Comparison of ENCODE assay signal across 18 cellular contexts in genomic region chr2:182977463-182977862, GRCh38.
A peak's percentile ranks its signal among the peaks of the same experiment; 100 is the strongest.
DNase-seq lines count a peak whose midpoint lies in the region; ATAC-seq and TF ChIP-seq lines count a peak whose summit lies in the region.
"Had no signal": no experiment of that assay in that cellular context is flagged by ENCODE, and none has a peak within 500 bp of the region (broad histone marks: within the 10 kb centered on the region; RNA-seq: fewer than 3 reads in every experiment).

No MANE protein-coding gene starts in this region.

- H3K4me3 Mint-ChIP-seq in endothelial cell (ENCODE audit: unreplicated experiment), result no peak overlapping the region
- H3K4me3 Mint-ChIP-seq in stimulated activated effector memory CD8-positive, alpha-beta T cell treated with anti-CD3 and anti-CD28 coated beads, Interleukin-12 subunit alpha, Interleukin-12 subunit beta, amount 100 ng/mL, for 72 hours, result no peak overlapping the region
- H3K4me3 Mint-ChIP-seq: activated CD4-positive, alpha-beta memory T cell treated with anti-CD3 and anti-CD28 coated beads for 36 hours; naive thymus-derived CD8-positive, alpha-beta T cell had no signal

- no peak for DNase-seq in endothelial cell (ENCODE audit: low spot score)
- no peak for DNase-seq in dedifferentiated amniotic fluid mesenchymal stem cell (ENCODE audit: extremely low spot score)
- no peak for DNase-seq in HPDE6-E6E7 (ENCODE audit: extremely low spot score)
- no peak for DNase-seq in NCI-H82 treated with DMSO at 0.1 percent for 48 hours (lab: John Stamatoyannopoulos, UW; ENCODE audit: unreplicated experiment)
- no peak for DNase-seq in stimulated activated effector memory CD8-positive, alpha-beta T cell treated with anti-CD3 and anti-CD28 coated beads, Interleukin-12 subunit alpha, Interleukin-12 subunit beta, amount 100 ng/mL, for 72 hours (ENCODE audit: low spot score in 2 of 2)
- DNase-seq: activated CD4-positive, alpha-beta memory T cell treated with anti-CD3 and anti-CD28 coated beads for 36 hours; activated gamma-delta T cell treated with Interleukin-2 at 50 U/mL for 16 hours; dorsolateral prefrontal cortex; naive thymus-derived CD8-positive, alpha-beta T cell; NCI-H2171 treated with DMSO at 0.1 percent for 48 hours; retina; SIG-M5; stimulated activated CD4-positive, alpha-beta T cell treated with anti-CD3 and anti-CD28 coated beads, Interleukin-2, amount 100 ng/mL, for 48 hours; T-helper 9 cell; upper lobe of left lung had no signal

- H3K27me3 Mint-ChIP-seq in endothelial cell (ENCODE audit: unreplicated experiment), result no peaks in the 10 kb centered on the region
- H3K27me3 Mint-ChIP-seq: activated CD4-positive, alpha-beta memory T cell treated with anti-CD3 and anti-CD28 coated beads for 36 hours; naive thymus-derived CD8-positive, alpha-beta T cell had no signal

- ATAC-seq in GM18867 (IDR thresholded peaks at IDR 0.05; ENCODE audit: unreplicated experiment) (peak; percentile 40), GM21619 (IDR thresholded peaks at IDR 0.05; ENCODE audit: unreplicated experiment) (peak; percentile 59), HG03196 (IDR thresholded peaks at IDR 0.05; ENCODE audit: unreplicated experiment) (peak; percentile 71)
- ATAC-seq in stimulated activated effector memory CD8-positive, alpha-beta T cell treated with anti-CD3 and anti-CD28 coated beads, Interleukin-12 subunit alpha, Interleukin-12 subunit beta, amount 100 ng/mL, for 72 hours, result no peak
- ATAC-seq: naive thymus-derived CD8-positive, alpha-beta T cell had no signal

- H3K9me3 Mint-ChIP-seq in endothelial cell (ENCODE audit: unreplicated experiment), result no peaks in the 10 kb centered on the region
- H3K9me3 Mint-ChIP-seq in stimulated activated effector memory CD8-positive, alpha-beta T cell treated with anti-CD3 and anti-CD28 coated beads, Interleukin-12 subunit alpha, Interleukin-12 subunit beta, amount 100 ng/mL, for 72 hours, result no peaks in the 10 kb centered on the region
- H3K9me3 Mint-ChIP-seq: activated CD4-positive, alpha-beta memory T cell treated with anti-CD3 and anti-CD28 coated beads for 36 hours; naive thymus-derived CD8-positive, alpha-beta T cell had no signal

- peaks cover 26% of the 10 kb centered on the region for H3K4me1 Mint-ChIP-seq in endothelial cell (ENCODE audit: unreplicated experiment)
- H3K4me1 Mint-ChIP-seq in stimulated activated effector memory CD8-positive, alpha-beta T cell treated with anti-CD3 and anti-CD28 coated beads, Interleukin-12 subunit alpha, Interleukin-12 subunit beta, amount 100 ng/mL, for 72 hours, result no peaks in the 10 kb centered on the region

- H3K36me3 Mint-ChIP-seq in endothelial cell (ENCODE audit: low read depth, unreplicated experiment), result peaks cover 16% of the 10 kb centered on the region
- H3K36me3 Mint-ChIP-seq in stimulated activated effector memory CD8-positive, alpha-beta T cell treated with anti-CD3 and anti-CD28 coated beads, Interleukin-12 subunit alpha, Interleukin-12 subunit beta, amount 100 ng/mL, for 72 hours, result peaks cover 34% of the 10 kb centered on the region
- H3K36me3 Mint-ChIP-seq: naive thymus-derived CD8-positive, alpha-beta T cell had no signal

- TF ChIP-seq CTCF in endothelial cell (IDR thresholded peaks at IDR 0.05; ENCODE audit: unreplicated experiment), result no peak

- H3K27ac Mint-ChIP-seq in endothelial cell (ENCODE audit: unreplicated experiment), result peak overlapping the region; percentile 76
- no peak overlapping the region for H3K27ac Mint-ChIP-seq in stimulated activated effector memory CD8-positive, alpha-beta T cell treated with anti-CD3 and anti-CD28 coated beads, Interleukin-12 subunit alpha, Interleukin-12 subunit beta, amount 100 ng/mL, for 72 hours
- H3K27ac Mint-ChIP-seq: activated CD4-positive, alpha-beta memory T cell treated with anti-CD3 and anti-CD28 coated beads for 36 hours; naive thymus-derived CD8-positive, alpha-beta T cell had no signal
